ENCODE assay signal across 10 cellular contexts in the genomic region with DNA sequence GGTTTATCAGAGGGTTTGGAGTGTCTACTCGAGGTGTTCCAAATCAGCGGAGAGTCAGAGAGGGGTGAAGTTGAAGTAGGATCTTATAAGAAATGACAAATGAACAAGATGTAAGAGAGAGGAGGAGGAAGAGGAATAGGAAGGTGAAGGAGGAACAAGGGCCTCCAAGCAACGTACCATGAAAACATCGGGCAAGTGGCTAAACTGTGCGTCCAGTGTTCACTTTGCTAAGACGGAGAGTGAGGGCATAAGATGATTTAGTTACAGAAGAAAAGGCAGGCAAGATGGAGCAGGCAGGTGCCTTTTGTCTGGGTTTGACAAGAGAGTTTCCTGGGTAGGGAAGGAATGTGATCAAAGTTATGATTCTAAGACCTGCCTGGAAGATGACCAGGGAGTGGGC.
DNase-seq lines count a peak whose midpoint lies in the region; TF ChIP-seq lines count a peak whose summit lies in the region.
"Had no signal": no experiment of that assay in that cellular context is flagged by ENCODE, and none has a peak within 500 bp of the region (broad histone marks: within the 10 kb centered on the region; RNA-seq: fewer than 3 reads in every experiment).

No MANE protein-coding gene starts in this region.

- intact Hi-C loops in ascending aorta (cut with DNase I): loop anchor here (5.0 kb wide), 4 partner anchors 106 to 739 kb away; no protein-coding TSS in a partner anchor

- no peaks in the 10 kb centered on the region for H3K9me3 Mint-ChIP-seq in HFFc6

- H3K9me3 ChIP-seq in ascending aorta: no peaks in the 10 kb centered on the region

- no peak overlapping the region for H3K4me3 ChIP-seq in ascending aorta

- no peaks in the 10 kb centered on the region for H3K27me3 ChIP-seq in ascending aorta

- peak overlapping the region; percentile 11; the same call in 1 of the 2 replicates for H3K4me3 Mint-ChIP-seq in HFFc6

- peaks cover 6% of the 10 kb centered on the region; the same call in 1 of the 2 replicates for H3K36me3 Mint-ChIP-seq in HFFc6 (ENCODE audit: low read depth)

- H3K27me3 Mint-ChIP-seq in HFFc6 (ENCODE audit: insufficient read depth): peaks cover 2% of the 10 kb centered on the region; the same call in 1 of the 2 replicates

- TF ChIP-seq CTCF in HFFc6 (IDR thresholded peaks at IDR 0.05) (no peak), ascending aorta (IDR thresholded peaks at IDR 0.05) (no peak)

- DNase-seq in HFFc6 (no peak), ascending aorta (ENCODE audit: low spot score in 2 of 2) (no peak), mesenteric fat pad (ENCODE audit: low spot score) (peak; percentile 39), T-helper 9 cell (no peak), NCI-H1694 (lab: John Stamatoyannopoulos, UW) (no peak), SIG-M5 (lab: John Stamatoyannopoulos, UW) (no peak)
- DNase-seq: DND-41; NCI-H187 treated with DMSO at 0.1 percent for 48 hours; stimulated activated naive CD4-positive, alpha-beta T cell had no signal

- H3K4me1 ChIP-seq in ascending aorta: peaks cover 13 to 40% of the 10 kb centered on the region in 2 donors

- peaks cover 74% of the 10 kb centered on the region for H3K4me1 Mint-ChIP-seq in HFFc6 (ENCODE audit: low read depth)

- peak overlapping the region; percentile 99 for H3K27ac Mint-ChIP-seq in HFFc6

- peak overlapping the region; percentile 81 to 84 for H3K27ac ChIP-seq in ascending aorta
- peak overlapping the region; percentile 10 for H3K27ac ChIP-seq in temporal lobe (ENCODE audit: low read depth, low read length)

- H3K36me3 ChIP-seq in ascending aorta: no peaks in the 10 kb centered on the region
